In genomic region chr16:79658301-79659001, GRCh38 we compare ENCODE assay signal across 10 cellular contexts. TPM values are rescaled to one million over a fixed set of nuclear protein-coding genes. Genes with fewer than 3 reads are reported as not detected.
DNase-seq lines count a peak whose midpoint lies in the region; ATAC-seq and TF ChIP-seq lines count a peak whose summit lies in the region.
"Had no signal": no experiment of that assay in that cellular context is flagged by ENCODE, and none has a peak within 500 bp of the region (broad histone marks: within the 10 kb centered on the region; RNA-seq: fewer than 3 reads in every experiment).

No MANE protein-coding gene starts in this region.

- H3K4me3 ChIP-seq in HEK293 (ENCODE audit: low read depth, low read length): no peak overlapping the region
- H3K4me3 ChIP-seq in RWPE2 (ENCODE audit: severe bottlenecking): no peak overlapping the region
- no peak overlapping the region for H3K4me3 ChIP-seq in skeletal muscle satellite cell (ENCODE audit: low read length)
- H3K4me3 ChIP-seq in upper lobe of right lung: no peak overlapping the region

- CTCF ChIA-PET in HEK293 (lab: Yijun Ruan, JAX): interaction anchor here (0.6 kb wide), 2 partner anchors 55 to 324 kb away, joined by 3 to 6 read pairs; no protein-coding TSS in a partner anchor

- H3K27me3 ChIP-seq in RWPE2 (ENCODE audit: insufficient read depth, poor library complexity, severe bottlenecking) (no peaks in the 10 kb centered on the region), skeletal muscle satellite cell (ENCODE audit: control insufficient read depth, insufficient read depth, low read length) (peaks cover 15% of the 10 kb centered on the region), upper lobe of right lung (no peaks in the 10 kb centered on the region)

- intact Hi-C loops in sciatic nerve (cut with DNase I): no loop called here
- intact Hi-C loops in left ventricle myocardium superior (cut with micrococcal nuclease): no loop called here
- intact Hi-C loops in upper lobe of right lung (cut with DNase I): no loop called here

- peak overlapping the region; percentile 48; the same call in 1 of the 2 replicates for H3K27ac ChIP-seq in HEK293 (ENCODE audit: extremely low read depth, low read depth, low read length)
- peak overlapping the region; percentile 75 for H3K27ac ChIP-seq in RWPE2 (ENCODE audit: poor library complexity, severe bottlenecking)
- H3K27ac ChIP-seq in upper lobe of right lung: no peak overlapping the region

- no peaks in the 10 kb centered on the region for H3K36me3 ChIP-seq in HEK293 (ENCODE audit: control insufficient read depth in 2 of 2, insufficient read depth in 1 of 2, low read length in 2 of 2)
- no peaks in the 10 kb centered on the region for H3K36me3 ChIP-seq in RWPE2 (ENCODE audit: low read depth)
- H3K36me3 ChIP-seq in skeletal muscle satellite cell (ENCODE audit: insufficient read depth, low read length): no peaks in the 10 kb centered on the region
- no peaks in the 10 kb centered on the region for H3K36me3 ChIP-seq in upper lobe of right lung

- H3K4me1 ChIP-seq in HEK293 (ENCODE audit: control insufficient read depth, insufficient read depth, low read length): peaks cover 6% of the 10 kb centered on the region
- peaks cover 16% of the 10 kb centered on the region for H3K4me1 ChIP-seq in RWPE2 (ENCODE audit: insufficient read depth, poor library complexity, severe bottlenecking)
- peaks cover 16% of the 10 kb centered on the region for H3K4me1 ChIP-seq in skeletal muscle satellite cell (ENCODE audit: control insufficient read depth, insufficient read depth, low read length)
- no peaks in the 10 kb centered on the region for H3K4me1 ChIP-seq in upper lobe of right lung

- in situ Hi-C loops in GM13976 (cut with MboI; ENCODE audit: low sequenced_read_pairs, unreplicated experiment): no loop called here

- H3K4me2 ChIP-seq in skeletal muscle satellite cell (ENCODE audit: low read length): peak overlapping the region; percentile 24

- ATAC-seq in RWPE2 (ENCODE audit: low read depth): peak; percentile 93
- ATAC-seq in sciatic nerve: no peak
- ATAC-seq in left ventricle myocardium superior: no peak
- ATAC-seq in upper lobe of right lung: no peak
- ATAC-seq: naive thymus-derived CD4-positive, alpha-beta T cell had no signal

- H3K9me3 ChIP-seq in HEK293 (ENCODE audit: control insufficient read depth, insufficient read depth, low read depth, low read length) (no peaks in the 10 kb centered on the region), RWPE2 (ENCODE audit: severe bottlenecking) (no peaks in the 10 kb centered on the region), skeletal muscle satellite cell (replicated peaks; ENCODE audit: low read length) (no peaks in the 10 kb centered on the region), upper lobe of right lung (no peaks in the 10 kb centered on the region)

- POLR2A ChIA-PET in HEK293 (lab: Yijun Ruan, JAX): interaction anchor here (1.0 kb wide), 1 partner anchor 58 kb away, joined by 3 read pairs; the partner anchor contains the start of gene MAF

- DNase-seq in RWPE2 (ENCODE audit: low spot score): peak; percentile 92
- peak; percentile 51 for DNase-seq in fibroblast of gingiva (ENCODE audit: low read depth)
- no peak for DNase-seq in sciatic nerve (ENCODE audit: low spot score)
- no peak for DNase-seq in left ventricle myocardium superior
- DNase-seq in GM13976 (ENCODE audit: low spot score): no peak
- no peak for DNase-seq in upper lobe of right lung
- DNase-seq: activated naive CD4-positive, alpha-beta T cell; naive thymus-derived CD4-positive, alpha-beta T cell had no signal

- TF ChIP-seq CTCF in HEK293 (tag by site-specific recombination; IDR thresholded peaks at IDR 0.05): no peak
- peak; percentile 19 for TF ChIP-seq CTCF in RWPE2 (IDR thresholded peaks at IDR 0.05; ENCODE audit: poor library complexity, severe bottlenecking)
- no peak for TF ChIP-seq CTCF in GM13976 (IDR thresholded peaks at IDR 0.05; ENCODE audit: borderline replicate concordance, control extremely low read depth, extremely low read depth, insufficient read depth, missing control alignments)
- no peak for TF ChIP-seq CTCF in upper lobe of right lung (IDR thresholded peaks at IDR 0.05)

- H3K9ac ChIP-seq in skeletal muscle satellite cell (ENCODE audit: low read depth, low read length): no peak overlapping the region

TF ChIP-seq in HEK293, 187 proteins besides CTCF, POLR2A, EP300 and RAD21 (continues in another document):
- TF ChIP-seq SETDB1 (IDR thresholded peaks at IDR 0.05; ENCODE audit: insufficient read length, low read length): peak; percentile 39
- peak; percentile 56; the same call in 1 of the 2 replicates for TF ChIP-seq TRIM28 (IDR thresholded peaks at IDR 0.05; ENCODE audit: borderline replicate concordance, low read length)
- peak; percentile 93 for TF ChIP-seq FEZF1 (tag by site-specific recombination; IDR thresholded peaks at IDR 0.05)
- TF ChIP-seq ZNF843 (tag by site-specific recombination; IDR thresholded peaks at IDR 0.05): peak; percentile 40; the same call in 1 of the 2 replicates
- no peak for TF ChIP-seq ZBTB49 (tag by site-specific recombination; IDR thresholded peaks at IDR 0.05; ENCODE audit: low read depth)
- 0 out of 2 replicates have a peak, but pooled peaks have one; percentile 7 for TF ChIP-seq GLIS1 (tag by site-specific recombination; IDR thresholded peaks at IDR 0.05)
- no peak for TF ChIP-seq ZNF26 (tag by site-specific recombination; IDR thresholded peaks at IDR 0.05)
- peak; percentile 70 for TF ChIP-seq SP7 (tag by site-specific recombination; IDR thresholded peaks at IDR 0.05)
- TF ChIP-seq ZNF366 (tag by site-specific recombination; conservative IDR thresholded peaks at IDR 0.05): 0 out of 2 replicates have a peak, but pooled peaks have one; percentile 13
- TF ChIP-seq, protein P1, sequence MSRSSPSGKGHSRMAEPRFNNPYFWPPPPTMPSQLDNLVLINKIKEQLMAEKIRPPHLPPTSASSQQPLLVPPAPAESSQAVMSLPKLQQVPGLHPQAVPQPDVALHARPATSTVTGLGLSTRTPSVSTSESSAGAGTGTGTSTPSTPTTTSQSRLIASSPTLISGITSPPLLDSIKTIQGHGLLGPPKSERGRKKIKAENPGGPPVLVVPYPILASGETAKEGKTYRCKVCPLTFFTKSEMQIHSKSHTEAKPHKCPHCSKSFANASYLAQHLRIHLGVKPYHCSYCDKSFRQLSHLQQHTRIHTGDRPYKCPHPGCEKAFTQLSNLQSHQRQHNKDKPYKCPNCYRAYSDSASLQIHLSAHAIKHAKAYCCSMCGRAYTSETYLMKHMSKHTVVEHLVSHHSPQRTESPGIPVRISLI (tag by site-specific recombination; IDR thresholded peaks at IDR 0.05): peak; percentile 75; the same call in 1 of the 2 replicates
- TF ChIP-seq ZNF280D (tag by site-specific recombination; IDR thresholded peaks at IDR 0.05): no peak

RNA-seq across cellular contexts. Expression of gene MAF, which starts 57.9 kb away (rescaled TPM):
- 0.87 and 1.5 TPM in 2 replicates for total RNA-seq in skeletal muscle satellite cell (2012; rRNA removed)
- 168 TPM for total RNA-seq in sciatic nerve
- 18.8 TPM for total RNA-seq in left ventricle myocardium superior
- total RNA-seq in upper lobe of right lung: 66.4 TPM

Comparison
In these comparisons a context has a peak if more than half of its experiments do, and no peak if none do; other contexts are left out.
1. DNase-seq: peak in RWPE2 (single experiment) and fibroblast of gingiva (single experiment); none in sciatic nerve (single experiment), left ventricle myocardium superior (single experiment), GM13976 (single experiment) and upper lobe of right lung (single experiment).